Comparison of ENCODE assay signal across 11 cellular contexts in the genomic region with DNA sequence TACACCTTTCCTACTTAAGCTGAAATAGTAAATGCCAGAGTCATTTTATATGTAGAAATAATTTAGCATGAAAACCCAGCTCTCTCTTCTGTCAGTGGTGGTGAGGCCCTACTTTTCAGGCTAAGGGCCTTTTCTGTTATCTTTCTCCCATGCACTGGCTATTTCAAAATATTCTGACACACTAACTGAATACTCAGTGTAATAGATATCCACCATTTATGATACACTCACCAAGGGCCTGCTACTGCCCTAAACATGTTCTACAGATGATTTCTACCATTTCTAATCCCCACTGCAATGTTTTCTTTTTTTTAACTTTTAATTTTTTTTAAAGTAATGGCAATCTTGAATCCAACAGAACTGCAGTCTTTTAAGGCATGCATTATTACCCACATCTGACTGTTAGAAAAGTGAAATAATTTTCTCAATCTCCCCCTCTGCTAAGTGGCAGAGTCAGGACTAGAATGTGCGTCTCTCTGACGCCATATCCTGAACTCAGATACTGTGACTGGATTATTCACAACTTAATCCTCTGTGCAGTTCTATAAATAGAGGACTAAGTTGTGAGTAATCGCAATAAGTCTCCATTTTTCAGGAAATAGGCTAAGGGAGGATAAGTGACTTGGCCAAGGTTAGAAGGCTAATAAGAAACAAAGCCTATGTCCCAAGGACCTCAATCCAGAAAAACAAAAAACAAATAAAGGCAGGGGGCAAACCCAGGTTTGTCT. TPM values are rescaled to one million over a fixed set of nuclear protein-coding genes. Genes with fewer than 3 reads are reported as not detected.
A peak's percentile ranks its signal among the peaks of the same experiment; 100 is the strongest.
DNase-seq lines count a peak whose midpoint lies in the region; ATAC-seq and TF ChIP-seq lines count a peak whose summit lies in the region.
"Had no signal": no experiment of that assay in that cellular context is flagged by ENCODE, and none has a peak within 500 bp of the region (broad histone marks: within the 10 kb centered on the region; RNA-seq: fewer than 3 reads in every experiment).

No MANE protein-coding gene starts in this region.

- CTCF ChIA-PET in SK-N-SH (lab: Yijun Ruan, JAX), result interaction anchor here (1.0 to 9.5 kb wide), 13 partner anchors 7 to 371 kb away, joined by 3 to 198 read pairs (median 4); no protein-coding TSS in a partner anchor

- H3K4me3 ChIP-seq in SK-N-SH (ENCODE audit: low read depth in 2 of 2, low read length in 1 of 2) (no peak overlapping the region), fibroblast of lung (replicated peaks in 1 of 4; ENCODE audit: control extremely low read depth in 1 of 4, insufficient read depth in 1 of 4, low read depth in 3 of 4, low read length in 4 of 4) (no peak overlapping the region), thoracic aorta (no peak overlapping the region)

- H2AFZ ChIP-seq in SK-N-SH (ENCODE audit: low read depth) (peak overlapping the region; percentile 80), fibroblast of lung (ENCODE audit: low read length) (peak overlapping the region; percentile 46)

- TF ChIP-seq RAD21 in SK-N-SH (IDR thresholded peaks at IDR 0.05; ENCODE audit: low read length), result no peak

- no peak for DNase-seq in activated CD4-positive, alpha-beta T cell treated with anti-CD3 and anti-CD28 coated beads, Interleukin-2, amount 10 ng/mL, durations not matched to agents 24 days and 14 days
- DNase-seq in activated CD4-positive, alpha-beta T cell treated with anti-CD3 and anti-CD28 coated beads, Interleukin-2, amount 50 U/mL, for 1 hour, result no peak
- DNase-seq in SK-N-SH (no peak), fibroblast of lung (ENCODE audit: low read depth in 2 of 2) (peak; percentile 85 to 94), thoracic aorta (ENCODE audit: low spot score) (no peak), mesothelial cell of epicardium (ENCODE audit: low spot score in 2 of 2, unreplicated experiment in 2 of 2) (no peak), NOMO-1 treated with DMSO at 0.1 percent for 48 hours (lab: John Stamatoyannopoulos, UW; ENCODE audit: unreplicated experiment) (no peak)
- DNase-seq in stimulated activated CD4-positive, alpha-beta T cell treated with anti-CD3 and anti-CD28 coated beads, Interleukin-1b, Interleukin-23, amount 100 ng/mL, for 48 hours, result no peak
- DNase-seq: natural killer cell; stimulated activated CD4-positive, alpha-beta T cell treated with anti-CD3 and anti-CD28 coated beads, Interleukin-2, amount 100 ng/mL, for 48 hours; T-helper 9 cell had no signal

- peak; percentile 47 for ATAC-seq in thoracic aorta (ENCODE audit: insufficient number of reproducible peaks, low FRiP score, low read depth)
- ATAC-seq: natural killer cell had no signal

- TF ChIP-seq CTCF in SK-N-SH (IDR thresholded peaks at IDR 0.05), result no peak
- TF ChIP-seq CTCF in fibroblast of lung (conservative IDR thresholded peaks at IDR 0.05 in 1 of 2, IDR thresholded peaks at IDR 0.05 in 1 of 2; ENCODE audit: low read depth in 1 of 2, low read length in 2 of 2), result no peak
- no peak for TF ChIP-seq CTCF in thoracic aorta (IDR thresholded peaks at IDR 0.05)
- no peak for TF ChIP-seq CTCF in mesothelial cell of epicardium (IDR thresholded peaks at IDR 0.05; ENCODE audit: unreplicated experiment)

- peak overlapping the region; percentile 27 for H3K4me2 ChIP-seq in SK-N-SH
- H3K4me2 ChIP-seq in fibroblast of lung (ENCODE audit: extremely low read depth, insufficient read depth, low read length), result no peak overlapping the region

- H4K20me1 ChIP-seq in SK-N-SH (ENCODE audit: insufficient read depth), result no peaks in the 10 kb centered on the region
- H4K20me1 ChIP-seq in fibroblast of lung (ENCODE audit: control insufficient read depth, extremely low read depth, insufficient read depth, low read length), result no peaks in the 10 kb centered on the region

- H3K9me3 ChIP-seq in SK-N-SH, result no peaks in the 10 kb centered on the region
- no peaks in the 10 kb centered on the region for H3K9me3 ChIP-seq in fibroblast of lung (ENCODE audit: control insufficient read depth, insufficient read depth, low read depth, low read length)
- no peaks in the 10 kb centered on the region for H3K9me3 ChIP-seq in thoracic aorta

- no peaks in the 10 kb centered on the region for H3K9me3 Mint-ChIP-seq in activated CD4-positive, alpha-beta T cell treated with anti-CD3 and anti-CD28 coated beads, Interleukin-2, amount 10 ng/mL, durations not matched to agents 24 days and 14 days
- no peaks in the 10 kb centered on the region for H3K9me3 Mint-ChIP-seq in mesothelial cell of epicardium
- H3K9me3 Mint-ChIP-seq: natural killer cell had no signal

- H3K27me3 ChIP-seq in SK-N-SH (ENCODE audit: insufficient read depth) (no peaks in the 10 kb centered on the region), fibroblast of lung (ENCODE audit: control insufficient read depth, insufficient read depth, low read length) (no peaks in the 10 kb centered on the region), thoracic aorta (replicated peaks; ENCODE audit: insufficient read depth) (no peaks in the 10 kb centered on the region)

- TF ChIP-seq EP300 in SK-N-SH (IDR thresholded peaks at IDR 0.05; ENCODE audit: borderline replicate concordance in 1 of 2, low read depth in 1 of 2, low read length in 1 of 2), result peak in 1 of 2 experiments; percentile 69; a peak in 1 of 4 replicates

- H3K27me3 Mint-ChIP-seq in activated CD4-positive, alpha-beta T cell treated with anti-CD3 and anti-CD28 coated beads, Interleukin-2, amount 10 ng/mL, durations not matched to agents 24 days and 14 days, result no peaks in the 10 kb centered on the region
- no peaks in the 10 kb centered on the region for H3K27me3 Mint-ChIP-seq in mesothelial cell of epicardium (ENCODE audit: low read depth)

- H3K4me1 Mint-ChIP-seq in activated CD4-positive, alpha-beta T cell treated with anti-CD3 and anti-CD28 coated beads, Interleukin-2, amount 10 ng/mL, durations not matched to agents 24 days and 14 days, result peaks cover 41% of the 10 kb centered on the region
- H3K4me1 Mint-ChIP-seq in mesothelial cell of epicardium, result peaks cover 28% of the 10 kb centered on the region

- H3K4me3 Mint-ChIP-seq in activated CD4-positive, alpha-beta T cell treated with anti-CD3 and anti-CD28 coated beads, Interleukin-2, amount 10 ng/mL, durations not matched to agents 24 days and 14 days, result no peak overlapping the region
- no peak overlapping the region for H3K4me3 Mint-ChIP-seq in mesothelial cell of epicardium
- H3K4me3 Mint-ChIP-seq: natural killer cell had no signal

- peaks cover 24% of the 10 kb centered on the region for H3K36me3 Mint-ChIP-seq in activated CD4-positive, alpha-beta T cell treated with anti-CD3 and anti-CD28 coated beads, Interleukin-2, amount 10 ng/mL, durations not matched to agents 24 days and 14 days (ENCODE audit: low read depth)
- H3K36me3 Mint-ChIP-seq in mesothelial cell of epicardium, result no peaks in the 10 kb centered on the region
- H3K36me3 Mint-ChIP-seq: natural killer cell had no signal

- H3K9ac ChIP-seq in SK-N-SH (peak overlapping the region; percentile 60), fibroblast of lung (ENCODE audit: insufficient read depth, low read length) (no peak overlapping the region)

- H3K36me3 ChIP-seq in SK-N-SH (replicated peaks in 1 of 2; ENCODE audit: control insufficient read depth in 1 of 2, insufficient read depth in 2 of 2, low read length in 1 of 2) (no peaks in the 10 kb centered on the region), fibroblast of lung (ENCODE audit: control insufficient read depth, insufficient read depth, low read length) (no peaks in the 10 kb centered on the region), thoracic aorta (no peaks in the 10 kb centered on the region)

- no peaks in the 10 kb centered on the region for H3K9me2 ChIP-seq in SK-N-SH

- 16% methylated on average over 3 of the region's 3 CpGs for whole genome bisulfite sequencing in SK-N-SH (ENCODE audit: low lambda C conversion rate)

- peak overlapping the region; percentile 68 for H3K27ac Mint-ChIP-seq in activated CD4-positive, alpha-beta T cell treated with anti-CD3 and anti-CD28 coated beads, Interleukin-2, amount 10 ng/mL, durations not matched to agents 24 days and 14 days
- no peak overlapping the region for H3K27ac Mint-ChIP-seq in mesothelial cell of epicardium
- H3K27ac Mint-ChIP-seq: natural killer cell had no signal

- H3K4me1 ChIP-seq in SK-N-SH (ENCODE audit: control insufficient read depth in 1 of 2, insufficient read depth in 2 of 2, low read depth in 1 of 2, low read length in 1 of 2) (peaks cover 10 to 37% of the 10 kb centered on the region in 2 experiments; a peak in 3 of 4 replicates), fibroblast of lung (ENCODE audit: control insufficient read depth, extremely low read depth, insufficient read depth, low read length) (peaks cover 5% of the 10 kb centered on the region), thoracic aorta (ENCODE audit: control insufficient read depth in 1 of 2, low read depth in 2 of 2) (peaks cover 0 to 13% of the 10 kb centered on the region in 2 donors)

- H3F3A ChIP-seq in SK-N-SH (replicated peaks; ENCODE audit: insufficient read depth), result peaks cover 16% of the 10 kb centered on the region

- H3K27ac ChIP-seq in SK-N-SH (ENCODE audit: low read depth in 2 of 2, low read length in 1 of 2) (peak overlapping the region; percentile 23 to 96; a peak in 3 of 4 replicates), fibroblast of lung (ENCODE audit: insufficient read depth, low read length) (peak overlapping the region; percentile 77), thoracic aorta (no peak overlapping the region)

- POLR2A ChIA-PET in SK-N-SH (lab: Yijun Ruan, JAX), result no interaction called here

- H3K79me2 ChIP-seq in SK-N-SH (ENCODE audit: insufficient read depth) (peaks cover 29% of the 10 kb centered on the region; the same call in 1 of the 2 replicates), fibroblast of lung (ENCODE audit: control insufficient read depth, insufficient read depth, low read length) (no peaks in the 10 kb centered on the region)

- intact Hi-C loops in activated CD4-positive, alpha-beta T cell treated with anti-CD3 and anti-CD28 coated beads, Interleukin-2, amount 10 ng/mL, durations not matched to agents 24 days and 14 days (cut with micrococcal nuclease), result no loop called here

TF ChIP-seq in SK-N-SH, 30 proteins besides CTCF, POLR2A, EP300 and RAD21 (continues in another document):
- TF ChIP-seq ELF1 (IDR thresholded peaks at IDR 0.05) (peak; percentile 41; the same call in 1 of the 2 replicates), RXRA (IDR thresholded peaks at IDR 0.05; ENCODE audit: borderline replicate concordance, low read depth) (no peak), TAF1 (IDR thresholded peaks at IDR 0.05; ENCODE audit: borderline replicate concordance, low read depth, low read length) (no peak), GATA2 (CRISPR knock-in tag; IDR thresholded peaks at IDR 0.05) (no peak), FOXM1 (IDR thresholded peaks at IDR 0.05; ENCODE audit: low read depth) (no peak)

RNA-seq across cellular contexts. Expression of a gene that starts 44.0 kb away (rescaled TPM):
- 117 TPM in 2 replicates for total RNA-seq in activated CD4-positive, alpha-beta T cell treated with anti-CD3 and anti-CD28 coated beads, Interleukin-2, amount 10 ng/mL, durations not matched to agents 24 days and 14 days
- polyA plus RNA-seq in SK-N-SH (2012; rRNA removed) (14.0 and 14.5 TPM in 2 replicates), fibroblast of lung (0.49 and 1.5 TPM in 2 replicates)
- 7.1 and 8.4 TPM in 2 replicates for polyA plus RNA-seq in SK-N-SH (2012; cell fraction: cytosol; rRNA removed)
- 40.4 and 41.9 TPM in 2 replicates for polyA plus RNA-seq in SK-N-SH (2012; cell fraction: nucleus; rRNA removed)
- total RNA-seq in fibroblast of lung (0.26 and 0.83 TPM in 2 replicates), thoracic aorta (1 to 10 TPM; 2.1 to 5.7 TPM), mesothelial cell of epicardium (8.4 to 9.0 TPM (median 9.0 TPM) in 3 replicates)
- 0.51 and 1.0 TPM in 2 replicates for polyA plus RNA-seq in fibroblast of lung (2012)
- polyA minus RNA-seq in fibroblast of lung (ENCODE audit: low replicate concordance), result 0.67 and 2.4 TPM in 2 replicates

Comparison
In these comparisons a context has a peak if more than half of its experiments do, and no peak if none do; other contexts are left out.
1. DNase-seq: peak in fibroblast of lung (2 of 2); none in activated CD4-positive, alpha-beta T cell treated with anti-CD3 and anti-CD28 coated beads, Interleukin-2, amount 10 ng/mL, durations not matched to agents 24 days and 14 days (single experiment), activated CD4-positive, alpha-beta T cell treated with anti-CD3 and anti-CD28 coated beads, Interleukin-2, amount 50 U/mL, for 1 hour (single experiment), SK-N-SH (single experiment), thoracic aorta (single experiment), stimulated activated CD4-positive, alpha-beta T cell treated with anti-CD3 and anti-CD28 coated beads, Interleukin-1b, Interleukin-23, amount 100 ng/mL, for 48 hours (single experiment), mesothelial cell of epicardium (0 of 2) and NOMO-1 treated with DMSO at 0.1 percent for 48 hours (single experiment).
2. H3K27ac ChIP-seq: peak in SK-N-SH (2 of 2) and fibroblast of lung (single experiment); none in thoracic aorta (0 of 2).
3. RNA of a gene that starts 44.0 kb away (total RNA-seq): 117 TPM in activated CD4-positive, alpha-beta T cell treated with anti-CD3 and anti-CD28 coated beads, Interleukin-2, amount 10 ng/mL, durations not matched to agents 24 days and 14 days; 8.4 to 9.0 TPM in mesothelial cell of epicardium, 2.1 to 5.7 TPM in thoracic aorta and 0.26 to 0.83 TPM in fibroblast of lung; every median in the first group is over 10 times any median in the second.